In the genomic region with DNA sequence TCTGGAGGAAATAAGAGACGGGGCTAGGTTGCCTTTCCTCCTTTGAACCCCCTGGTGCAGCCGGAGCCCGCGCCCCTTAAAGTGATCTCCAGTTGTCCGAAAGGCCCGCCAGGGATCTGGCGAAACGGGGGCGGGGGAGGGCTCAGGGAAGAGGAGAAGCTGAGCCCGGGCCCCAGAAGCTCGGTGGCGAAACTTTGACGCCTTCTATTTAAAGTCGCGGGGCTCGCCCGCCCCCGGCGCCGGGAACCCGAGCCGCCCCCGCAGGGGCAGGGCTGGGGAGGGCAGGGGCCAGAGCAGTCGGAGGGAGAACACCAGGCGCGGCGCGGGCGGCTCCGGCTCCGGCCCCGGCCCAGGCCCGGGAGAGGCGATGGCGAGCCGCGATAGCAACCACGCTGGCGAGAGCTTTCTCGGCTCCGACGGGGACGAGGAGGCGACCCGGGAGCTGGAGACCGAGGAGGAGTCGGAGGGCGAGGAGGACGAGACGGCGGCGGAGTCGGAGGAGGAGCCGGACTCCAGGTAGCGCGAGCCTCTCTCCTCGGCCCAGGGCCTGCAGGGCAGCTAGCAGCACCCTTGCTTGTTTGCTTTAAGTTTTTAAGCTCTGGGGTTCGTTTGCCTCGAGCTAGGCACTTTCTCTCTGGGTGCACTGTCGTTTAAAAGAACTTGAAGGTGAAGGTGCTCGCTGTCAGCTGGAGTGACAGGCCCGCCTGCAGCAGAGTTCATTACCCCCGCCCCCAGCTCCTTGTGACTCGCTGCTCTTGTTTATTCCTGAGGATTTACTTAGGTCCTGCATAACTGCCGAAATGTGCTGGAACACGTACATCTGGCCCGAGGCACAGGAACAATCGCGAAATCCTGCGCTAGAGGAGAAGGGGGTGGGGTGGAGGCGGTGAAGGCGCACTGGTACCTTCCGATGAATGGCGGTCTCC, we compare ENCODE assay signal across 9 cellular contexts. TPM values are rescaled to one million over a fixed set of nuclear protein-coding genes. Genes with fewer than 3 reads are reported as not detected.
DNase-seq lines count a peak whose midpoint lies in the region; ATAC-seq and TF ChIP-seq lines count a peak whose summit lies in the region.
"Had no signal": no experiment of that assay in that cellular context is flagged by ENCODE, and none has a peak within 500 bp of the region (broad histone marks: within the 10 kb centered on the region; RNA-seq: fewer than 3 reads in every experiment).

TSS of gene CMYA5 (plus strand) at position 296 of the 926 bp plus-strand sequence. CDS start at position 368, 72 bp downstream.

- CTCF ChIA-PET in AG04449 (lab: Yijun Ruan, JAX) (interaction anchor here (1.5 to 2.8 kb wide), 3 partner anchors 8 to 394 kb away, joined by 3 to 12 read pairs (median 8); no protein-coding TSS in a partner anchor), WTC11 (lab: Charles Lee) (interaction anchor here (0.7 to 3.7 kb wide), 11 partner anchors 9 to 188 kb away, joined by 3 to 40 read pairs (median 3); no protein-coding TSS in a partner anchor)
- CTCF ChIA-PET in CD8-positive, alpha-beta memory T cell (lab: Charles Lee) = no interaction called here

- no peaks in the 10 kb centered on the region for H3K9me3 ChIP-seq in CD8-positive, alpha-beta memory T cell (ENCODE audit: low read length)

- no peaks in the 10 kb centered on the region for H3K27me3 ChIP-seq in CD8-positive, alpha-beta memory T cell (ENCODE audit: insufficient read depth, low read length, poor library complexity, severe bottlenecking)

- DNase-seq in AG04449 (ENCODE audit: low read depth, low spot score) (no peak), WTC11 (ENCODE audit: low spot score) (peak; percentile 70), glutamatergic neuron (peak; percentile 65), neural crest cell (ENCODE audit: low read depth, low spot score) (peak; percentile 30), H4 (ENCODE audit: low spot score) (no peak)
- no peak for DNase-seq in CD8-positive, alpha-beta memory T cell
- DNase-seq in activated T-cell treated with anti-CD3 and anti-CD28 coated beads, Interleukin-2, amount 50 U/mL, for 1 hour = no peak
- DNase-seq: CD4-positive, alpha-beta memory T cell had no signal

- H3K36me3 Mint-ChIP-seq in WTC11 = no peaks in the 10 kb centered on the region
- H3K36me3 Mint-ChIP-seq in glutamatergic neuron (ENCODE audit: unreplicated experiment) = peaks cover 9% of the 10 kb centered on the region
- peaks cover 7% of the 10 kb centered on the region for H3K36me3 Mint-ChIP-seq in neural crest cell (ENCODE audit: low read depth)
- peaks cover 18 to 41% (median 20%) of the 10 kb centered on the region in 3 donors for H3K36me3 Mint-ChIP-seq in CD8-positive, alpha-beta memory T cell

- ATAC-seq in WTC11 (peak; percentile 76), GM19463 (IDR thresholded peaks at IDR 0.05; ENCODE audit: unreplicated experiment) (no peak)

- H3K36me3 ChIP-seq in CD8-positive, alpha-beta memory T cell (ENCODE audit: insufficient read depth, low read length) = peaks cover 10% of the 10 kb centered on the region

- H3K27me3 Mint-ChIP-seq in WTC11 (ENCODE audit: low read depth) = no peaks in the 10 kb centered on the region; the same call in 1 of the 2 replicates
- peaks cover 4% of the 10 kb centered on the region for H3K27me3 Mint-ChIP-seq in glutamatergic neuron (ENCODE audit: unreplicated experiment)
- peaks cover 10% of the 10 kb centered on the region for H3K27me3 Mint-ChIP-seq in neural crest cell (ENCODE audit: low read depth)
- H3K27me3 Mint-ChIP-seq in CD8-positive, alpha-beta memory T cell = no peaks in the 10 kb centered on the region
- H3K27me3 Mint-ChIP-seq: CD4-positive, alpha-beta memory T cell had no signal

- H3K9me3 Mint-ChIP-seq in WTC11 (peaks cover 9% of the 10 kb centered on the region), glutamatergic neuron (ENCODE audit: unreplicated experiment) (peaks cover 1% of the 10 kb centered on the region), neural crest cell (no peaks in the 10 kb centered on the region)
- no peaks in the 10 kb centered on the region for H3K9me3 Mint-ChIP-seq in CD8-positive, alpha-beta memory T cell

- TF ChIP-seq CTCF in AG04449 (IDR thresholded peaks at IDR 0.05; ENCODE audit: insufficient read depth, low read length, missing control alignments) (no peak), WTC11 (IDR thresholded peaks at IDR 0.05) (no peak), glutamatergic neuron (IDR thresholded peaks at IDR 0.05; ENCODE audit: partially characterized antibody, unreplicated experiment) (no peak), neural crest cell (conservative IDR thresholded peaks at IDR 0.05) (no peak)

- H3K4me1 ChIP-seq in CD8-positive, alpha-beta memory T cell (ENCODE audit: insufficient read depth, low read length) = no peaks in the 10 kb centered on the region

- peak within 1 kb of the TSS; percentile 54 for H3K4me3 ChIP-seq in AG04449 (ENCODE audit: low read depth, low read length)
- H3K4me3 ChIP-seq in CD8-positive, alpha-beta memory T cell (ENCODE audit: low read length) = no peak within 1 kb of the TSS

- H3K27ac Mint-ChIP-seq in WTC11 (no peak within 1 kb of the TSS), glutamatergic neuron (ENCODE audit: unreplicated experiment) (no peak within 1 kb of the TSS), neural crest cell (ENCODE audit: unreplicated experiment) (no peak within 1 kb of the TSS)
- H3K27ac Mint-ChIP-seq in CD8-positive, alpha-beta memory T cell = peak within 1 kb of the TSS in 4 of 8 donors; percentile 12 to 62 (median 24)

- POLR2A ChIA-PET in AG04449 (lab: Yijun Ruan, JAX) (no interaction called here), WTC11 (lab: Charles Lee) (interaction anchor here (0.5 to 1.0 kb wide), 7 partner anchors 14 to 505 kb away, joined by 3 to 6 read pairs (median 4); no protein-coding TSS in a partner anchor)
- POLR2A ChIA-PET in CD8-positive, alpha-beta memory T cell (lab: Charles Lee) = no interaction called here

- H3K27ac ChIP-seq in CD8-positive, alpha-beta memory T cell (ENCODE audit: low read depth, low read length) = no peak within 1 kb of the TSS

- peaks cover 31% of the 10 kb centered on the region for H3K4me1 Mint-ChIP-seq in WTC11
- peaks cover 7% of the 10 kb centered on the region for H3K4me1 Mint-ChIP-seq in glutamatergic neuron (ENCODE audit: low read depth, unreplicated experiment)
- H3K4me1 Mint-ChIP-seq in neural crest cell = peaks cover 18% of the 10 kb centered on the region
- peaks cover 0 to 5% (median 2%) of the 10 kb centered on the region in 3 donors for H3K4me1 Mint-ChIP-seq in CD8-positive, alpha-beta memory T cell

- peak within 1 kb of the TSS; percentile 73 for H3K4me3 Mint-ChIP-seq in WTC11
- peak within 1 kb of the TSS; percentile 78 for H3K4me3 Mint-ChIP-seq in glutamatergic neuron (ENCODE audit: unreplicated experiment)
- H3K4me3 Mint-ChIP-seq in neural crest cell = peak within 1 kb of the TSS; percentile 85
- no peak within 1 kb of the TSS for H3K4me3 Mint-ChIP-seq in CD8-positive, alpha-beta memory T cell
- H3K4me3 Mint-ChIP-seq: CD4-positive, alpha-beta memory T cell had no signal

TF ChIP-seq in WTC11, 78 proteins besides CTCF, POLR2A, EP300 and RAD21 (continues in another document):
- TF ChIP-seq GABPB1 (CRISPR knock-in tag; IDR thresholded peaks at IDR 0.05) = no peak
- TF ChIP-seq ZNF232 (CRISPR knock-in tag; IDR thresholded peaks at IDR 0.05) = no peak
- no peak for TF ChIP-seq ETV6 (CRISPR knock-in tag; IDR thresholded peaks at IDR 0.05)
- TF ChIP-seq ZNF219 (CRISPR knock-in tag; IDR thresholded peaks at IDR 0.05; ENCODE audit: borderline replicate concordance) = no peak
- TF ChIP-seq PREB (CRISPR knock-in tag; IDR thresholded peaks at IDR 0.05; ENCODE audit: borderline replicate concordance) = no peak
- TF ChIP-seq TEAD1 (CRISPR knock-in tag; IDR thresholded peaks at IDR 0.05) = no peak
- TF ChIP-seq CREM (CRISPR knock-in tag; IDR thresholded peaks at IDR 0.05) = no peak
- no peak for TF ChIP-seq NR3C1 (CRISPR knock-in tag; conservative IDR thresholded peaks at IDR 0.05; ENCODE audit: low read depth)
- TF ChIP-seq NR2C2 (CRISPR knock-in tag; IDR thresholded peaks at IDR 0.05) = no peak
- TF ChIP-seq ZNF263 (CRISPR knock-in tag; IDR thresholded peaks at IDR 0.05; ENCODE audit: low read depth) = peak; percentile 83; the same call in 1 of the 2 replicates
- TF ChIP-seq, protein P1, sequence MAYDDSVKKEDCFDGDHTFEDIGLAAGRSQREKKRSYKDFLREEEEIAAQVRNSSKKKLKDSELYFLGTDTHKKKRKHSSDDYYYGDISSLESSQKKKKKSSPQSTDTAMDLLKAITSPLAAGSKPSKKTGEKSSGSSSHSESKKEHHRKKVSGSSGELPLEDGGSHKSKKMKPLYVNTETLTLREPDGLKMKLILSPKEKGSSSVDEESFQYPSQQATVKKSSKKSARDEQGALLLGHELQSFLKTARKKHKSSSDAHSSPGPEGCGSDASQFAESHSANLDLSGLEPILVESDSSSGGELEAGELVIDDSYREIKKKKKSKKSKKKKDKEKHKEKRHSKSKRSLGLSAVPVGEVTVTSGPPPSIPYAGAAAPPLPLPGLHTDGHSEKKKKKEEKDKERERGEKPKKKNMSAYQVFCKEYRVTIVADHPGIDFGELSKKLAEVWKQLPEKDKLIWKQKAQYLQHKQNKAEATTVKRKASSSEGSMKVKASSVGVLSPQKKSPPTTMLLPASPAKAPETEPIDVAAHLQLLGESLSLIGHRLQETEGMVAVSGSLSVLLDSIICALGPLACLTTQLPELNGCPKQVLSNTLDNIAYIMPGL (CRISPR knock-in tag; IDR thresholded peaks at IDR 0.05) = peak; percentile 66
- TF ChIP-seq, protein P2, sequence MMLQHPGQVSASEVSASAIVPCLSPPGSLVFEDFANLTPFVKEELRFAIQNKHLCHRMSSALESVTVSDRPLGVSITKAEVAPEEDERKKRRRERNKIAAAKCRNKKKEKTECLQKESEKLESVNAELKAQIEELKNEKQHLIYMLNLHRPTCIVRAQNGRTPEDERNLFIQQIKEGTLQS (CRISPR knock-in tag; conservative IDR thresholded peaks at IDR 0.05) = no peak

RNA-seq across cellular contexts. Expression of gene CMYA5, which starts in this region (rescaled TPM):
- 0.98 to 1.2 TPM (median 1.1 TPM) in 3 replicates for total RNA-seq in WTC11 (2021)
- 0.74 TPM for total RNA-seq in glutamatergic neuron (ENCODE audit: unreplicated experiment)
- 0.44 and 0.73 TPM in 2 replicates for total RNA-seq in neural crest cell
- under 1 TPM in 1 of 2 experiments, not detected in 1; 0.16 TPM for total RNA-seq in CD8-positive, alpha-beta memory T cell
- 0.10 TPM for polyA plus RNA-seq in CD8-positive, alpha-beta memory T cell
- 0.02 and 0.08 TPM in 2 replicates for total RNA-seq in H4 (2014; rRNA removed; shearing (Covaris generic))

Comparison
In these comparisons a context has a peak if more than half of its experiments do, and no peak if none do; other contexts are left out.
1. Peak in DNase-seq in glutamatergic neuron; RNA of the gene not detected or under 1 TPM.
2. Peak in DNase-seq in neural crest cell; RNA of the gene not detected or under 1 TPM.
3. H3K4me3 Mint-ChIP-seq: peak in WTC11 (single experiment), glutamatergic neuron (single experiment) and neural crest cell (single experiment); none in CD8-positive, alpha-beta memory T cell (0 of 7).